Comparison of ENCODE assay signal across 27 cellular contexts in genomic region chr3:188332085-188332484, GRCh38.
"Had no signal": no experiment of that assay in that cellular context is flagged by ENCODE, and none has a peak within 500 bp of the region (broad histone marks: within the 10 kb centered on the region; RNA-seq: fewer than 3 reads in every experiment).

No MANE protein-coding gene starts in this region.

- H3K27ac Mint-ChIP-seq: dendritic cell treated with granulocyte-macrophage colony-stimulating factor and Interleukin-4, amounts not matched to agents 40 ng/mL and 50 ng/mL, for 4 days; effector memory CD8-positive, alpha-beta T cell; endodermal cell; mesothelial cell of epicardium; naive B cell had no signal

- H3K27me3 Mint-ChIP-seq: dendritic cell treated with granulocyte-macrophage colony-stimulating factor and Interleukin-4, amounts not matched to agents 40 ng/mL and 50 ng/mL, for 4 days; effector memory CD8-positive, alpha-beta T cell; naive B cell had no signal

- DNase-seq: cortex of kidney; effector CD8-positive, alpha-beta T cell; effector memory CD8-positive, alpha-beta T cell; endodermal cell; erythroblast; esophagus squamous epithelium; foreskin fibroblast; foreskin melanocyte; gastrocnemius medialis; glutamatergic neuron; head of caudate nucleus; heart right ventricle; hippocampal formation; islet precursor cell; kidney; kidney glomerular epithelial cell; left cardiac atrium; left lung; left ventricle myocardium superior; lower lobe of right lung; mesenchymal stem cell; mucosa of descending colon; naive B cell had no signal

- ATAC-seq: effector memory CD8-positive, alpha-beta T cell; esophagus mucosa; gastrocnemius medialis; heart right ventricle; left cardiac atrium; left lung; left ventricle myocardium superior; lower lobe of right lung; mucosa of descending colon had no signal

- H3K9me3 Mint-ChIP-seq: dendritic cell treated with granulocyte-macrophage colony-stimulating factor and Interleukin-4, amounts not matched to agents 40 ng/mL and 50 ng/mL, for 4 days; effector memory CD8-positive, alpha-beta T cell; endodermal cell had no signal

- H3K4me3 ChIP-seq: esophagus squamous epithelium, gastrocnemius medialis, heart right ventricle, left lung, lower lobe of right lung, mucosa of descending colon had no signal

- H3K4me3 Mint-ChIP-seq: dendritic cell treated with granulocyte-macrophage colony-stimulating factor and Interleukin-4, amounts not matched to agents 40 ng/mL and 50 ng/mL, for 4 days; effector memory CD8-positive, alpha-beta T cell; endodermal cell; mesothelial cell of epicardium; naive B cell had no signal

- H3K27ac ChIP-seq: epithelial cell of prostate, esophagus squamous epithelium, heart right ventricle, left lung, lower lobe of right lung had no signal
